Comparison of ENCODE assay signal across 16 cellular contexts in the genomic region with DNA sequence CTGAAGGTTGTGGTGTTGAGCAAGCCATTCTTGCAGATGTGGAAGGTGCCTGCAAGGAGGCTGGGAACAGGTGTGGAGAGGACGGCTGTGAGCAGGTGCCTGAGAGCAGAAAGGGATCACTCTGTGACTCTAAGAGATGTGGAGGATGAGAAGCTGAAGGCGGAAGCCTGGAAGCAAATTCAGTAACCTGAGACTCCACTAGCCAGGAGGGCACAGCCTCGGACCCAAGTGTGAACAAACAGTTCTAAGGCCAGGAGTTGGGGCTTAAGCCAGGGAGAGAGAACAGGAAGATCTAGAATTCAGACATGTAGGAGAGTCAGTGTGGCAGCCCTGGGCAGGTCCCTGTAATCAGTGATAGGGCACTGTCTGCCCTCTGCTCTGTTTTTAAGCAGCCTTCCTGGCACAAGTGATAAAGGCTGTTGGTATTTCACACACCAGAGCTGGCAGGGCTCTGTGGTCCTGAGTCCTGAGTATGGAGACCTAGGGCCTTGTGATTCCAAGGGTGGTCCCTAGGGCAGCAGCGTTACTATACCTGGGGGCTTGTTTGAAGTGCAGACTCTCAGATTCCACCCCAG.
A peak's percentile ranks its signal among the peaks of the same experiment; 100 is the strongest.
DNase-seq lines count a peak whose midpoint lies in the region; ATAC-seq and TF ChIP-seq lines count a peak whose summit lies in the region.
"Had no signal": no experiment of that assay in that cellular context is flagged by ENCODE, and none has a peak within 500 bp of the region (broad histone marks: within the 10 kb centered on the region; RNA-seq: fewer than 3 reads in every experiment).

No MANE protein-coding gene starts in this region.

- POLR2A ChIA-PET in CD4-positive, alpha-beta T cell (lab: Charles Lee) = no interaction called here
- POLR2A ChIA-PET in PC-9 (lab: Charles Lee; ENCODE audit: unreplicated experiment) = no interaction called here

- no peak overlapping the region for H2AFZ ChIP-seq in PC-9

- no TSS peak for BruUV-seq in PC-9 (replicated peaks; lab: Mats Ljungman, UMichigan)

- H3K4me1 Mint-ChIP-seq in CD4-positive, alpha-beta T cell (ENCODE audit: low read depth) = no peaks in the 10 kb centered on the region
- no peaks in the 10 kb centered on the region for H3K4me1 Mint-ChIP-seq in stimulated activated memory B cell treated with anti-CD40 and anti-IgM and Interleukin-4, amounts not matched to agents 10 μg/mL and 1 μg/mL and 100 μg/mL, for 72 hours

- H3K36me3 Mint-ChIP-seq in CD4-positive, alpha-beta T cell (ENCODE audit: low read depth) = no peaks in the 10 kb centered on the region
- H3K36me3 Mint-ChIP-seq in stimulated activated memory B cell treated with anti-CD40 and anti-IgM and Interleukin-4, amounts not matched to agents 10 μg/mL and 1 μg/mL and 100 μg/mL, for 72 hours = no peaks in the 10 kb centered on the region

- no peak overlapping the region for H3K4me2 ChIP-seq in PC-9
- H3K4me2 ChIP-seq: SK-N-SH had no signal

- CTCF ChIA-PET in CD4-positive, alpha-beta T cell (lab: Charles Lee) = no interaction called here
- CTCF ChIA-PET in PC-9 (lab: Charles Lee) = no interaction called here

- TF ChIP-seq CTCF in CD4-positive, alpha-beta T cell (IDR thresholded peaks at IDR 0.05) = no peak
- TF ChIP-seq CTCF in PC-9 (conservative IDR thresholded peaks at IDR 0.05) = no peak

- peaks cover 12% of the 10 kb centered on the region for H3K27me3 ChIP-seq in CD4-positive, alpha-beta T cell (ENCODE audit: control insufficient read depth, insufficient read depth, low read length)
- peaks cover 37% of the 10 kb centered on the region for H3K27me3 ChIP-seq in PC-9 (ENCODE audit: insufficient read depth, low read depth)

- H3K27ac ChIP-seq in CD4-positive, alpha-beta T cell (ENCODE audit: low read depth, low read length) = no peak overlapping the region
- H3K27ac ChIP-seq in PC-9 = no peak overlapping the region

- H3K4me3 Mint-ChIP-seq in CD4-positive, alpha-beta T cell = no peak overlapping the region
- no peak overlapping the region for H3K4me3 Mint-ChIP-seq in stimulated activated memory B cell treated with anti-CD40 and anti-IgM and Interleukin-4, amounts not matched to agents 10 μg/mL and 1 μg/mL and 100 μg/mL, for 72 hours

- no peaks in the 10 kb centered on the region for H3F3A ChIP-seq in PC-9 (ENCODE audit: insufficient read depth, low read depth)

- H3K9me3 Mint-ChIP-seq in CD4-positive, alpha-beta T cell = no peaks in the 10 kb centered on the region
- no peaks in the 10 kb centered on the region for H3K9me3 Mint-ChIP-seq in stimulated activated memory B cell treated with anti-CD40 and anti-IgM and Interleukin-4, amounts not matched to agents 10 μg/mL and 1 μg/mL and 100 μg/mL, for 72 hours

- intact Hi-C loops in Right ventricle myocardium superior (cut with DNase I) (no loop called here), left ventricle myocardium superior (cut with micrococcal nuclease) (loop anchor here (2.0 kb wide), 1 partner anchor 27 kb away; no protein-coding TSS in a partner anchor), PC-9 (cut with micrococcal nuclease; ENCODE audit: unreplicated experiment) (no loop called here)
- intact Hi-C loops in CD4-positive, alpha-beta T cell (cut with DNase I, micrococcal nuclease) = no loop called here

- no peaks in the 10 kb centered on the region for H3K79me2 ChIP-seq in PC-9 (ENCODE audit: low read depth)

- no peaks in the 10 kb centered on the region for H3K9me2 ChIP-seq in PC-9 (ENCODE audit: insufficient read depth)
- H3K9me2 ChIP-seq: SK-N-SH had no signal

- H3K36me3 ChIP-seq in PC-9 (ENCODE audit: low read depth) = no peaks in the 10 kb centered on the region

- no peaks in the 10 kb centered on the region for H3K9me3 ChIP-seq in CD4-positive, alpha-beta T cell (ENCODE audit: control insufficient read depth, low read length)
- no peaks in the 10 kb centered on the region for H3K9me3 ChIP-seq in PC-9 (ENCODE audit: insufficient read depth, low read depth)
- H3K9me3 ChIP-seq: SK-N-SH had no signal

- no peak overlapping the region for H3K4me3 ChIP-seq in PC-9

- H3K27ac Mint-ChIP-seq in CD4-positive, alpha-beta T cell = no peak overlapping the region
- H3K27ac Mint-ChIP-seq in stimulated activated memory B cell treated with anti-CD40 and anti-IgM and Interleukin-4, amounts not matched to agents 10 μg/mL and 1 μg/mL and 100 μg/mL, for 72 hours = no peak overlapping the region

- H3K27me3 Mint-ChIP-seq in CD4-positive, alpha-beta T cell = peaks cover 11% of the 10 kb centered on the region
- peaks cover 16% of the 10 kb centered on the region for H3K27me3 Mint-ChIP-seq in stimulated activated memory B cell treated with anti-CD40 and anti-IgM and Interleukin-4, amounts not matched to agents 10 μg/mL and 1 μg/mL and 100 μg/mL, for 72 hours

- H4K20me1 ChIP-seq in PC-9 (ENCODE audit: insufficient read depth) = no peaks in the 10 kb centered on the region

- DNase-seq in NCI-H510A treated with DMSO at 0.1 percent for 48 hours (lab: John Stamatoyannopoulos, UW) (peak; percentile 31), NCI-H510A (lab: John Stamatoyannopoulos, UW) (no peak), Right ventricle myocardium superior (peak; percentile 50), left ventricle myocardium superior (peak; percentile 53), NCI-H2107 treated with DMSO at 0.1 percent for 48 hours (lab: John Stamatoyannopoulos, UW; ENCODE audit: unreplicated experiment) (no peak), PC-9 (no peak)
- DNase-seq in CD4-positive, alpha-beta T cell = no peak
- DNase-seq: AML-193, C1 segment of cervical spinal cord, Karpas-422, MV-4-11, NCI-H1105 treated with DMSO at 0.1 percent for 48 hours, NCI-H2029 treated with DMSO at 0.1 percent for 48 hours, SIG-M5, SK-N-SH had no signal

- ATAC-seq in Right ventricle myocardium superior (ENCODE audit: poor library complexity) = peak; percentile 83
- ATAC-seq in left ventricle myocardium superior = peak; percentile 88
- ATAC-seq in CD4-positive, alpha-beta T cell (ENCODE audit: poor library complexity) = no peak
- ATAC-seq in stimulated activated memory B cell treated with anti-CD40 and anti-IgM and Interleukin-4, amounts not matched to agents 10 μg/mL and 1 μg/mL and 100 μg/mL, for 72 hours = no peak

- H3K4me1 ChIP-seq in PC-9 (replicated peaks; ENCODE audit: insufficient read depth) = no peaks in the 10 kb centered on the region

Comparison
In these comparisons a context has a peak if more than half of its experiments do, and no peak if none do; other contexts are left out.
1. DNase-seq: peak in NCI-H510A treated with DMSO at 0.1 percent for 48 hours (single experiment), Right ventricle myocardium superior (single experiment) and left ventricle myocardium superior (single experiment); none in NCI-H510A (single experiment), CD4-positive, alpha-beta T cell (0 of 10), NCI-H2107 treated with DMSO at 0.1 percent for 48 hours (single experiment) and PC-9 (0 of 2).
2. ATAC-seq: peak in Right ventricle myocardium superior (single experiment) and left ventricle myocardium superior (single experiment); none in CD4-positive, alpha-beta T cell (single experiment) and stimulated activated memory B cell treated with anti-CD40 and anti-IgM and Interleukin-4, amounts not matched to agents 10 μg/mL and 1 μg/mL and 100 μg/mL, for 72 hours (single experiment).